10 cellular contexts compared by ENCODE assay signal in genomic region chr15:85639752-85640381, GRCh38.
A peak's percentile ranks its signal among the peaks of the same experiment; 100 is the strongest.
DNase-seq lines count a peak whose midpoint lies in the region; ATAC-seq and TF ChIP-seq lines count a peak whose summit lies in the region.
"Had no signal": no experiment of that assay in that cellular context is flagged by ENCODE, and none has a peak within 500 bp of the region (broad histone marks: within the 10 kb centered on the region; RNA-seq: fewer than 3 reads in every experiment).

No MANE protein-coding gene starts in this region.

- H3K9ac ChIP-seq in fibroblast of lung (ENCODE audit: insufficient read depth, low read length) = no peak overlapping the region

- H3K27ac ChIP-seq in fibroblast of lung (ENCODE audit: insufficient read depth, low read length) (peak overlapping the region; percentile 24), upper lobe of right lung (no peak overlapping the region)
- H3K27ac ChIP-seq: neutrophil had no signal

- H3K4me1 ChIP-seq in fibroblast of lung (ENCODE audit: control insufficient read depth, extremely low read depth, insufficient read depth, low read length) = peaks cover 18% of the 10 kb centered on the region
- peaks cover 44% of the 10 kb centered on the region for H3K4me1 ChIP-seq in upper lobe of right lung

- 36 to 49% methylated on average over 3 of the region's 3 CpGs for WGBS in lower leg skin, 2 donors

- intact Hi-C loops in upper lobe of right lung (cut with DNase I) (no loop called here), lower leg skin (cut with DNase I; ENCODE audit: low total_unique reads) (no loop called here)

- no peak overlapping the region for H3K4me2 ChIP-seq in fibroblast of lung (ENCODE audit: extremely low read depth, insufficient read depth, low read length)
- H3K4me2 ChIP-seq: BLaER1 treated with 17β-estradiol and CSF1 and Interleukin-3, amounts not matched to agents 10 nM and 100 nM had no signal

- peaks cover 3% of the 10 kb centered on the region for H3K79me2 ChIP-seq in fibroblast of lung (ENCODE audit: control insufficient read depth, insufficient read depth, low read length)

- H3K9me3 ChIP-seq in fibroblast of lung (ENCODE audit: control insufficient read depth, insufficient read depth, low read depth, low read length) = no peaks in the 10 kb centered on the region
- no peaks in the 10 kb centered on the region for H3K9me3 ChIP-seq in upper lobe of right lung
- H3K9me3 ChIP-seq: BLaER1 treated with 17β-estradiol and CSF1 and Interleukin-3, amounts not matched to agents 10 nM and 100 nM; neutrophil had no signal

- ATAC-seq in upper lobe of right lung = peak; percentile 59

- no peak for TF ChIP-seq CTCF in fibroblast of lung (conservative IDR thresholded peaks at IDR 0.05 in 1 of 2, IDR thresholded peaks at IDR 0.05 in 1 of 2; ENCODE audit: low read depth in 1 of 2, low read length in 2 of 2)
- no peak for TF ChIP-seq CTCF in upper lobe of right lung (IDR thresholded peaks at IDR 0.05)
- TF ChIP-seq CTCF in lower leg skin (IDR thresholded peaks at IDR 0.05) = no peak

- H4K20me1 ChIP-seq in fibroblast of lung (ENCODE audit: control insufficient read depth, extremely low read depth, insufficient read depth, low read length) = no peaks in the 10 kb centered on the region

- H2AFZ ChIP-seq in fibroblast of lung (ENCODE audit: low read length) = no peak overlapping the region

- no peak overlapping the region for H3K4me3 ChIP-seq in fibroblast of lung (replicated peaks in 1 of 4; ENCODE audit: control extremely low read depth in 1 of 4, insufficient read depth in 1 of 4, low read depth in 3 of 4, low read length in 4 of 4)
- no peak overlapping the region for H3K4me3 ChIP-seq in upper lobe of right lung
- no peak overlapping the region for H3K4me3 ChIP-seq in lower leg skin (ENCODE audit: low read depth, poor library complexity, severe bottlenecking)
- H3K4me3 ChIP-seq: BLaER1 treated with 17β-estradiol and CSF1 and Interleukin-3, amounts not matched to agents 10 nM and 100 nM had no signal

- H3K27me3 Mint-ChIP-seq in activated naive CD8-positive, alpha-beta T cell = no peaks in the 10 kb centered on the region
- no peaks in the 10 kb centered on the region for H3K27me3 Mint-ChIP-seq in activated naive CD8-positive, alpha-beta T cell treated with anti-CD3 and anti-CD28 coated beads for 36 hours

- no peak for DNase-seq in activated naive CD8-positive, alpha-beta T cell treated with anti-CD3 and anti-CD28 coated beads for 36 hours
- DNase-seq in HT1080 (ENCODE audit: low read depth) = peak; percentile 52
- peak; percentile 65 to 78 for DNase-seq in fibroblast of lung (ENCODE audit: low read depth in 2 of 2)
- no peak for DNase-seq in upper lobe of right lung
- DNase-seq in NCI-H146 (lab: John Stamatoyannopoulos, UW) = no peak
- DNase-seq in erythroblast (lab: John Stamatoyannopoulos, UW) = no peak
- no peak for DNase-seq in lower leg skin (ENCODE audit: low spot score in 2 of 2)

- H3K4me1 Mint-ChIP-seq in activated naive CD8-positive, alpha-beta T cell (ENCODE audit: low read depth) = peaks cover 39% of the 10 kb centered on the region
- H3K4me1 Mint-ChIP-seq in activated naive CD8-positive, alpha-beta T cell treated with anti-CD3 and anti-CD28 coated beads for 36 hours = peaks cover 37% of the 10 kb centered on the region

- no peaks in the 10 kb centered on the region for H3K9me3 Mint-ChIP-seq in activated naive CD8-positive, alpha-beta T cell (ENCODE audit: low read depth)
- H3K9me3 Mint-ChIP-seq in activated naive CD8-positive, alpha-beta T cell treated with anti-CD3 and anti-CD28 coated beads for 36 hours = no peaks in the 10 kb centered on the region

- no peak overlapping the region for H3K4me3 Mint-ChIP-seq in activated naive CD8-positive, alpha-beta T cell
- no peak overlapping the region for H3K4me3 Mint-ChIP-seq in activated naive CD8-positive, alpha-beta T cell treated with anti-CD3 and anti-CD28 coated beads for 36 hours

- peaks cover 16% of the 10 kb centered on the region for H3K36me3 Mint-ChIP-seq in activated naive CD8-positive, alpha-beta T cell
- peaks cover 27% of the 10 kb centered on the region for H3K36me3 Mint-ChIP-seq in activated naive CD8-positive, alpha-beta T cell treated with anti-CD3 and anti-CD28 coated beads for 36 hours

- TF ChIP-seq POLR2A in erythroblast (IDR thresholded peaks at IDR 0.05; ENCODE audit: low read length) = no peak
- no peak for TF ChIP-seq POLR2A in lower leg skin (IDR thresholded peaks at IDR 0.05)

- no peaks in the 10 kb centered on the region for H3K27me3 ChIP-seq in fibroblast of lung (ENCODE audit: control insufficient read depth, insufficient read depth, low read length)
- no peaks in the 10 kb centered on the region for H3K27me3 ChIP-seq in upper lobe of right lung
- H3K27me3 ChIP-seq: BLaER1 treated with 17β-estradiol and CSF1 and Interleukin-3, amounts not matched to agents 10 nM and 100 nM; neutrophil had no signal

- H3K27ac Mint-ChIP-seq in activated naive CD8-positive, alpha-beta T cell = peak overlapping the region; percentile 35
- no peak overlapping the region for H3K27ac Mint-ChIP-seq in activated naive CD8-positive, alpha-beta T cell treated with anti-CD3 and anti-CD28 coated beads for 36 hours

- H3K36me3 ChIP-seq in fibroblast of lung (ENCODE audit: control insufficient read depth, insufficient read depth, low read length) = no peaks in the 10 kb centered on the region
- H3K36me3 ChIP-seq in upper lobe of right lung = peaks cover 48% of the 10 kb centered on the region

Comparison
In these comparisons a context has a peak if more than half of its experiments do, and no peak if none do; other contexts are left out.
1. DNase-seq: peak in HT1080 (single experiment) and fibroblast of lung (2 of 2); none in activated naive CD8-positive, alpha-beta T cell treated with anti-CD3 and anti-CD28 coated beads for 36 hours (single experiment), upper lobe of right lung (single experiment), NCI-H146 (single experiment), erythroblast (0 of 2) and lower leg skin (0 of 2).